ENCODE assay signal across 8 cellular contexts in the genomic region with DNA sequence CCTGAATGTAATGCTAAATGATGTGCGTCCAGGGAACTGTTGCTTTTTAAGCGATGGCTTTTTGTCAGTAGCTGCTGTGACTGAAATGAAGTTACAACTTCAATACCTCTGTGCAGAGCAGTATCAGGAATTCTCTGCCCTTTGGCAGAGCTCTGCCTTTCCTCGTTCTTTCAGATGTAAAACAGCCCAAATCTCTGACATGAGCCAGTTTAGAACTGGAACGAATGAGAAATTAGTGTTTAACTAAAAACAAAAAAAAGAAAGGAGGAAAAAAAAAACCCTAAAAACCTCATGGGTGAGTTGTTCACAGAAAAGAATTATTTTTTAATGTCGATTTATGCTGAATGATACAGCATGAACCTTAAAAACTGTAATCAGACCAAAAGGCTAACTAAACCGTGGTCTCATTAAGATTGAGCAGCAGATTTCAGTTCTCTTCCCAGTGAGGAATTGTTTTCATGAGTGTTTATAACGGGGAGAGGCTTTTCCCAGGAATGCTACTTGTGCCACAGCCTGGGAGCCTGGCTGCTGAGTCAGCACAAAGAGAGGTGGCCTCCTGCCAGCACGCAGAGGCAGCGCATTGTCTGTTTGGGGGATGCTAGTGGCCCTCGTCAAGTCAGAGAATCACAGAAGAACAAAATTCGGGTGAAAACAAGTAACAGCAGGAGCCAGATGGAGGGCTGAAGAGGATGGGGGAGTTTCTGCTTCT.
DNase-seq lines count a peak whose midpoint lies in the region; ATAC-seq, FAIRE-seq and TF ChIP-seq lines count a peak whose summit lies in the region.

No MANE protein-coding gene starts in this region.

- no peaks in the 10 kb centered on the region for H3K36me3 Mint-ChIP-seq in endothelial cell (ENCODE audit: low read depth, unreplicated experiment)

- FAIRE-seq in A549 (lab: Jason Lieb, UNC) (no peak), D721Med (lab: Jason Lieb, UNC) (no peak)

- TF ChIP-seq CTCF in A549 (IDR thresholded peaks at IDR 0.05) (no peak), endothelial cell (IDR thresholded peaks at IDR 0.05; ENCODE audit: unreplicated experiment) (no peak), D721Med (IDR thresholded peaks at IDR 0.05; ENCODE audit: insufficient read depth, missing control alignments) (no peak)

- H3K9me3 Mint-ChIP-seq in endothelial cell (ENCODE audit: unreplicated experiment) = no peaks in the 10 kb centered on the region

- peak overlapping the region; percentile 99 for H3K27ac Mint-ChIP-seq in endothelial cell (ENCODE audit: unreplicated experiment)

- no peak for TF ChIP-seq POLR2A in A549 (IDR thresholded peaks at IDR 0.05; ENCODE audit: low read length)

- peak in 1 of 2 experiments; percentile 26 for DNase-seq in A549 (ENCODE audit: low read depth in 1 of 2, low spot score in 1 of 2)
- DNase-seq in NCI-H128 (lab: John Stamatoyannopoulos, UW; ENCODE audit: unreplicated experiment) = peak; percentile 49
- peak; percentile 45 for DNase-seq in endothelial cell (ENCODE audit: low spot score)
- DNase-seq in midbrain (lab: John Stamatoyannopoulos, UW) = peak; percentile 59
- DNase-seq in activated effector memory CD4-positive, alpha-beta T cell treated with anti-CD3 and anti-CD28 coated beads, Interleukin-2, amount 50 U/mL, for 16 hours = no peak
- no peak for DNase-seq in D721Med (ENCODE audit: insufficient read length, low spot score)
- no peak for DNase-seq in stimulated activated CD4-positive, alpha-beta T cell treated with anti-CD3 and anti-CD28 coated beads, Interleukin-4, amount 100 ng/mL, for 4 hours

- H3K27ac ChIP-seq in A549 = no peak overlapping the region

- H3K4me3 Mint-ChIP-seq in endothelial cell (ENCODE audit: unreplicated experiment) = peak overlapping the region; percentile 66

- H3K4me1 ChIP-seq in A549 = peaks cover 41% of the 10 kb centered on the region

- TF ChIP-seq RAD21 in A549 (conservative IDR thresholded peaks at IDR 0.05 in 1 of 2, IDR thresholded peaks at IDR 0.05 in 1 of 2) = no peak

- H3K4me2 ChIP-seq in A549 = no peak overlapping the region

- peaks cover 11% of the 10 kb centered on the region for H3K27me3 Mint-ChIP-seq in endothelial cell (ENCODE audit: unreplicated experiment)

- ATAC-seq in A549 = no peak
- ATAC-seq in HG03045 (IDR thresholded peaks at IDR 0.05; ENCODE audit: unreplicated experiment) = no peak

- H3K4me1 Mint-ChIP-seq in endothelial cell (ENCODE audit: unreplicated experiment) = peaks cover 64% of the 10 kb centered on the region

- POLR2A ChIA-PET in A549 (lab: Yijun Ruan, JAX) = no interaction called here

- CTCF ChIA-PET in A549 (lab: Yijun Ruan, JAX) = interaction anchor here (0.9 to 2.6 kb wide), 5 partner anchors 9 to 574 kb away, joined by 3 to 11 read pairs (median 4); no protein-coding TSS in a partner anchor

- H3K4me3 ChIP-seq in A549 = no peak overlapping the region

- TF ChIP-seq EP300 in A549 (IDR thresholded peaks at IDR 0.05) = no peak

- H3K9me3 ChIP-seq in A549 = no peaks in the 10 kb centered on the region

- WGBS in A549 (ENCODE audit: missing lambda C conversion rate) = 78% methylated on average over 11 of the region's 11 CpGs

TF ChIP-seq in A549, 52 proteins besides CTCF, POLR2A, EP300 and RAD21:
- TF ChIP-seq MAFK (IDR thresholded peaks at IDR 0.05; ENCODE audit: partially characterized antibody) (peak; percentile 98), HDAC2 (IDR thresholded peaks at IDR 0.05) (no peak)

Comparison
In these comparisons a context has a peak if more than half of its experiments do, and no peak if none do; other contexts are left out.
1. DNase-seq: peak in NCI-H128 (single experiment), endothelial cell (single experiment) and midbrain (single experiment); none in activated effector memory CD4-positive, alpha-beta T cell treated with anti-CD3 and anti-CD28 coated beads, Interleukin-2, amount 50 U/mL, for 16 hours (single experiment), D721Med (single experiment) and stimulated activated CD4-positive, alpha-beta T cell treated with anti-CD3 and anti-CD28 coated beads, Interleukin-4, amount 100 ng/mL, for 4 hours (0 of 2).